10 cellular contexts compared by ENCODE assay signal in genomic region chr3:111582114-111582461, GRCh38. TPM values are rescaled to one million over a fixed set of nuclear protein-coding genes. Genes with fewer than 3 reads are reported as not detected.
DNase-seq lines count a peak whose midpoint lies in the region; ATAC-seq and TF ChIP-seq lines count a peak whose summit lies in the region.
"Had no signal": no experiment of that assay in that cellular context is flagged by ENCODE, and none has a peak within 500 bp of the region (broad histone marks: within the 10 kb centered on the region; RNA-seq: fewer than 3 reads in every experiment).

No MANE protein-coding gene starts in this region.

- H3K9me3 Mint-ChIP-seq in activated naive CD4-positive, alpha-beta T cell treated with anti-CD3 and anti-CD28 coated beads, Interleukin-2, amount 50 U/mL, for 24 hours = no peaks in the 10 kb centered on the region
- H3K9me3 Mint-ChIP-seq: memory B cell had no signal

- no peak for DNase-seq in activated naive CD4-positive, alpha-beta T cell (lab: John Stamatoyannopoulos, UW)
- peak; percentile 83 for DNase-seq in fibroblast of the aortic adventitia (ENCODE audit: low read depth)
- peak in 1 of 2 donors; percentile 41 for DNase-seq in upper lobe of left lung
- DNase-seq in KG1 (lab: John Stamatoyannopoulos, UW) = no peak
- DNase-seq: stimulated activated CD4-positive, alpha-beta T cell treated with anti-CD3 and anti-CD28 coated beads, Interleukin-4, amount 100 ng/mL, for 24 hours had no signal

- H3K27me3 Mint-ChIP-seq in activated naive CD4-positive, alpha-beta T cell treated with anti-CD3 and anti-CD28 coated beads, Interleukin-2, amount 50 U/mL, for 24 hours = no peaks in the 10 kb centered on the region
- H3K27me3 Mint-ChIP-seq: memory B cell had no signal

- no peak for TF ChIP-seq POLR2A in upper lobe of left lung (IDR thresholded peaks at IDR 0.05)

- peak in 1 of 4 donors; percentile 89 for TF ChIP-seq EP300 in upper lobe of left lung (IDR thresholded peaks at IDR 0.05)

- H3K4me3 ChIP-seq in fibroblast of the aortic adventitia (ENCODE audit: low read depth, low read length) (no peak overlapping the region), upper lobe of left lung (no peak overlapping the region)

- H3K4me1 Mint-ChIP-seq in activated naive CD4-positive, alpha-beta T cell treated with anti-CD3 and anti-CD28 coated beads, Interleukin-2, amount 50 U/mL, for 24 hours = peaks cover 86% of the 10 kb centered on the region

- no peaks in the 10 kb centered on the region for H3K36me3 ChIP-seq in upper lobe of left lung

- no peaks in the 10 kb centered on the region for H3K9me3 ChIP-seq in upper lobe of left lung

- peak overlapping the region in 2 of 4 donors; percentile 7 to 52 for H3K27ac ChIP-seq in upper lobe of left lung

- 48 to 69% methylated on average over 1 of the region's 1 CpG for WGBS in upper lobe of left lung, 2 donors

- H3K36me3 Mint-ChIP-seq in activated naive CD4-positive, alpha-beta T cell treated with anti-CD3 and anti-CD28 coated beads, Interleukin-2, amount 50 U/mL, for 24 hours = peaks cover 53% of the 10 kb centered on the region

- TF ChIP-seq CTCF in fibroblast of the aortic adventitia (IDR thresholded peaks at IDR 0.05; ENCODE audit: insufficient read depth, low read length) (peak; percentile 1), upper lobe of left lung (IDR thresholded peaks at IDR 0.05) (peak in 2 of 6 experiments; percentile 12 to 28)

- H3K27me3 ChIP-seq in upper lobe of left lung = no peaks in the 10 kb centered on the region

- peaks cover 0 to 3% (median 0%) of the 10 kb centered on the region in 4 donors for H3K4me1 ChIP-seq in upper lobe of left lung

- H3K4me3 Mint-ChIP-seq in activated naive CD4-positive, alpha-beta T cell treated with anti-CD3 and anti-CD28 coated beads, Interleukin-2, amount 50 U/mL, for 24 hours = no peak overlapping the region
- H3K4me3 Mint-ChIP-seq: memory B cell had no signal

- peak overlapping the region; percentile 56 for H3K27ac Mint-ChIP-seq in activated naive CD4-positive, alpha-beta T cell treated with anti-CD3 and anti-CD28 coated beads, Interleukin-2, amount 50 U/mL, for 24 hours
- H3K27ac Mint-ChIP-seq: memory B cell had no signal

- ATAC-seq in SK-N-SH treated with all-trans-retinoic acid at 6 μM for 48 hours = peak; percentile 90
- peak; percentile 64 to 90 for ATAC-seq in upper lobe of left lung (ENCODE audit: low FRiP score in 2 of 2)
- ATAC-seq in HG03442 (IDR thresholded peaks at IDR 0.05; ENCODE audit: unreplicated experiment) = no peak
- ATAC-seq in GM19035 (IDR thresholded peaks at IDR 0.05; ENCODE audit: unreplicated experiment) = no peak

TF ChIP-seq in SK-N-SH treated with all-trans-retinoic acid at 6 μM for 48 hours, 23 proteins besides CTCF, POLR2A, EP300 and RAD21:
- no peak for TF ChIP-seq GLIS3 (CRISPR knock-in tag; IDR thresholded peaks at IDR 0.05)
- peak; percentile 73 for TF ChIP-seq ISL1 (CRISPR knock-in tag; IDR thresholded peaks at IDR 0.05)
- 0 out of 2 replicates have a peak, but pooled peaks have one; percentile 24 for TF ChIP-seq ZC3H10 (CRISPR knock-in tag; IDR thresholded peaks at IDR 0.05)

RNA-seq across cellular contexts. Expression of gene ZBED2, which starts 13.1 kb away (rescaled TPM):
- total RNA-seq in fibroblast of the aortic adventitia (ENCODE audit: low replicate concordance) = 0.09 TPM in 1 of 2 replicates, not detected in the other
- 10 to 100 TPM in 2 of 6 donors, 1 to 10 TPM in 4; 2.1 to 28.5 (median 7.6) TPM for total RNA-seq in upper lobe of left lung

RNA-seq across cellular contexts. Expression of gene CD96, which starts 40.1 kb away (rescaled TPM):
- total RNA-seq in fibroblast of the aortic adventitia (ENCODE audit: low replicate concordance) (0.09 TPM in 1 of 2 replicates, not detected in the other), upper lobe of left lung (10 to 100 TPM in 1 of 6 donors, 1 to 10 TPM in 5; 2.4 to 18.2 (median 4.4) TPM)

Comparison
In these comparisons a context has a peak if more than half of its experiments do, and no peak if none do; other contexts are left out.
1. ATAC-seq: peak in SK-N-SH treated with all-trans-retinoic acid at 6 μM for 48 hours (single experiment) and upper lobe of left lung (2 of 2); none in HG03442 (single experiment) and GM19035 (single experiment).